18 cellular contexts compared by ENCODE assay signal in the genomic region with DNA sequence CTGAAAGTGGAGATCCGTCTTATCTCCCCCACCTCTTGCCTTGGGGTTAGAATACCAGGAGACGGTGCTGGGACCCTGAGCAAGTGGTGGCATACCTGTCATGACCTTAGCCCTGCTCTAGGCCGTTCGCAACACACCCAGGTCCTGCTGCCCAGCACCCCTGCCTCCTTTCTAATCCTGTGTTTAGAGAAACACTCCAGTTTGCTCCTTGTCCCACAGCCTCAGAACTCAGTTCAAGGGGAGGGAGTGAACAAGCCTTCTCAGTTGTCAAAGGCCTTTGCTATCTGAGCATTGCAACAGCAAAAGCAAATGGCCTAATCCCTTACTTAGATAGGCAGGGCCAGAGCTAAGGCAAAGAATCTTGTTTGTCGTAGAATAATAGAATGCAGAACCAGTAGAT.
DNase-seq lines count a peak whose midpoint lies in the region; ATAC-seq and TF ChIP-seq lines count a peak whose summit lies in the region.
"Had no signal": no experiment of that assay in that cellular context is flagged by ENCODE, and none has a peak within 500 bp of the region (broad histone marks: within the 10 kb centered on the region; RNA-seq: fewer than 3 reads in every experiment).

No MANE protein-coding gene starts in this region.

- WGBS in lung, 2 donors: 68 to 93% methylated on average over 5 of the region's 5 CpGs
- 40 to 55% (median 49%) methylated on average over 5 of the region's 5 CpGs for WGBS in stomach, 5 donors
- 85 to 93% methylated on average over 5 of the region's 5 CpGs for WGBS in tibial nerve, 2 donors

- no peak for TF ChIP-seq POLR2A in stomach (IDR thresholded peaks at IDR 0.05)
- TF ChIP-seq POLR2A in tibial nerve (IDR thresholded peaks at IDR 0.05): no peak

- ATAC-seq in esophagus mucosa: peak; percentile 48
- no peak for ATAC-seq in lung (ENCODE audit: insufficient read depth, low FRiP score)
- ATAC-seq in activated CD4-positive, CD25-positive, alpha-beta regulatory T cell treated with anti-CD3 and anti-CD28 coated beads, Interleukin-2, amount 50 U/mL, for 24 hours: no peak
- ATAC-seq: Panc1 had no signal

- TF ChIP-seq CTCF in lung (IDR thresholded peaks at IDR 0.05; ENCODE audit: control extremely low read depth, extremely low read depth): no peak
- TF ChIP-seq CTCF in stomach (IDR thresholded peaks at IDR 0.05): no peak
- no peak for TF ChIP-seq CTCF in tibial nerve (IDR thresholded peaks at IDR 0.05)

- H3K4me3 ChIP-seq in lung (no peak overlapping the region), stomach (no peak overlapping the region), tibial nerve (no peak overlapping the region)

- H3K9me3 ChIP-seq in lung (ENCODE audit: control insufficient read depth in 2 of 2, insufficient read depth in 1 of 2, low read length in 1 of 2): no peaks in the 10 kb centered on the region
- peaks cover 0 to 12% (median 5%) of the 10 kb centered on the region in 4 donors for H3K9me3 ChIP-seq in stomach
- H3K9me3 ChIP-seq in tibial nerve: peaks cover 0 to 11% (median 0%) of the 10 kb centered on the region in 4 donors

- H3K27ac ChIP-seq in lung (ENCODE audit: low read depth in 1 of 2, low read length in 1 of 2) (peak overlapping the region in 1 of 2 donors; percentile 48), stomach (peak overlapping the region; percentile 79 to 95 (median 86)), tibial nerve (no peak overlapping the region)

- DNase-seq in HuH-7 (ENCODE audit: low spot score): peak; percentile 43
- peak; percentile 35 for DNase-seq in lung (ENCODE audit: low spot score)
- no peak for DNase-seq in stomach
- DNase-seq in NCI-H187 treated with DMSO at 0.1 percent for 48 hours (lab: John Stamatoyannopoulos, UW): no peak
- DNase-seq in tibial nerve (ENCODE audit: low spot score in 2 of 2): no peak
- DNase-seq in activated gamma-delta T cell (lab: John Stamatoyannopoulos, UW): no peak
- DNase-seq: AML-193; CD4-positive, CD25-positive, alpha-beta regulatory T cell; DMS79; HCEC 1CT; MV-4-11; NCI-H1436; NCI-H2081 treated with DMSO at 0.1 percent for 48 hours; NCI-H69; SHP77 had no signal

- no peaks in the 10 kb centered on the region for H3K27me3 ChIP-seq in lung (ENCODE audit: control insufficient read depth, insufficient read depth)
- H3K27me3 ChIP-seq in stomach: no peaks in the 10 kb centered on the region
- no peaks in the 10 kb centered on the region for H3K27me3 ChIP-seq in tibial nerve

- intact Hi-C loops in stomach (cut with DNase I; ENCODE audit: low total_unique reads): no loop called here

- no peaks in the 10 kb centered on the region for H3K36me3 ChIP-seq in lung (ENCODE audit: control insufficient read depth in 2 of 2, insufficient read depth in 2 of 2, low read length in 2 of 2)
- H3K36me3 ChIP-seq in stomach: no peaks in the 10 kb centered on the region
- no peaks in the 10 kb centered on the region for H3K36me3 ChIP-seq in tibial nerve

- H3K4me1 ChIP-seq in lung (ENCODE audit: control insufficient read depth in 2 of 2, insufficient read depth in 2 of 2, low read length in 2 of 2): peaks cover 0 to 3% of the 10 kb centered on the region in 2 donors
- H3K4me1 ChIP-seq in stomach: peaks cover 7 to 13% (median 9%) of the 10 kb centered on the region in 4 donors
- no peaks in the 10 kb centered on the region for H3K4me1 ChIP-seq in tibial nerve

- TF ChIP-seq EP300 in stomach (IDR thresholded peaks at IDR 0.05) (no peak), tibial nerve (IDR thresholded peaks at IDR 0.05) (no peak)

Comparison
In these comparisons a context has a peak if more than half of its experiments do, and no peak if none do; other contexts are left out.
1. DNase-seq: peak in HuH-7 (single experiment) and lung (single experiment); none in stomach (single experiment), NCI-H187 treated with DMSO at 0.1 percent for 48 hours (single experiment), tibial nerve (0 of 2) and activated gamma-delta T cell (single experiment).
2. H3K27ac ChIP-seq: peak in stomach (5 of 5); none in tibial nerve (0 of 4).